In genomic region chr16:68311316-68311620, GRCh38 we compare ENCODE assay signal across 8 cellular contexts. TPM values are rescaled to one million over a fixed set of nuclear protein-coding genes. Genes with fewer than 3 reads are reported as not detected.
DNase-seq lines count a peak whose midpoint lies in the region; ATAC-seq and TF ChIP-seq lines count a peak whose summit lies in the region.

No MANE protein-coding gene starts in this region.

- H3K27ac Mint-ChIP-seq in activated CD4-positive, alpha-beta T cell treated with anti-CD3 and anti-CD28 coated beads for 36 hours, result peak overlapping the region; percentile 92
- peak overlapping the region; percentile 96 to 97 for H3K27ac Mint-ChIP-seq in effector memory CD8-positive, alpha-beta T cell

- H4K20me1 ChIP-seq in OCI-LY7 (ENCODE audit: insufficient read depth, low read length), result peaks cover 5% of the 10 kb centered on the region

- no peak for DNase-seq in activated CD4-positive, alpha-beta T cell treated with anti-CD3 and anti-CD28 coated beads for 36 hours
- DNase-seq in activated CD4-positive, alpha-beta T cell treated with anti-CD3 and anti-CD28 coated beads, Interleukin-2, amount 50 U/mL, for 48 hours, result no peak
- DNase-seq in OCI-LY7 (ENCODE audit: low spot score) (no peak), epidermal melanocyte (ENCODE audit: insufficient read length, low spot score) (no peak), KBM-7 (no peak)
- DNase-seq in effector memory CD8-positive, alpha-beta T cell, result peak in 1 of 3 experiments; percentile 67
- no peak for DNase-seq in central memory CD4-positive, alpha-beta T cell

- peak overlapping the region; percentile 90 for H3K4me3 Mint-ChIP-seq in activated CD4-positive, alpha-beta T cell treated with anti-CD3 and anti-CD28 coated beads for 36 hours
- H3K4me3 Mint-ChIP-seq in effector memory CD8-positive, alpha-beta T cell, result peak overlapping the region; percentile 95 to 96

- intact Hi-C loops in activated CD4-positive, alpha-beta T cell treated with anti-CD3 and anti-CD28 coated beads for 36 hours (cut with DNase I, micrococcal nuclease), result loop anchor here (1.0 to 2.0 kb wide), 7 partner anchors 8 to 504 kb away; partner anchors contain the start of genes NFATC3 (in 1 of the 2), PLA2G15 (in 1 of the 2), RANBP10 (in 1 of the 2) and SLC7A6 (in 1 of the 2)
- intact Hi-C loops in OCI-LY7 (cut with micrococcal nuclease; ENCODE audit: unreplicated experiment), result loop anchor here (1.0 kb wide), 1 partner anchor 17 kb away; no protein-coding TSS in a partner anchor

- H3K36me3 ChIP-seq in OCI-LY7 (ENCODE audit: insufficient read depth, low read length) (peaks cover 62% of the 10 kb centered on the region), neutrophil (peaks cover 34% of the 10 kb centered on the region)

- no peaks in the 10 kb centered on the region for H3K27me3 ChIP-seq in neutrophil

- no peak for ATAC-seq in activated CD4-positive, alpha-beta T cell treated with anti-CD3 and anti-CD28 coated beads for 36 hours
- peak; percentile 73 for ATAC-seq in effector memory CD8-positive, alpha-beta T cell (replicated peaks)

- H3K4me1 ChIP-seq in OCI-LY7 (ENCODE audit: insufficient read depth, low read length, poor library complexity, severe bottlenecking) (peaks cover 28% of the 10 kb centered on the region), neutrophil (ENCODE audit: control insufficient read depth in 1 of 2, insufficient read depth in 1 of 2, low read depth in 1 of 2, low read length in 1 of 2) (peaks cover 25% of the 10 kb centered on the region in 2 experiments)

- peak overlapping the region; percentile 66 for H3K27ac ChIP-seq in OCI-LY7 (ENCODE audit: low read depth, low read length, poor library complexity, severe bottlenecking)
- peak overlapping the region; percentile 89 for H3K27ac ChIP-seq in neutrophil

- TF ChIP-seq CTCF in OCI-LY7 (conservative IDR thresholded peaks at IDR 0.05; ENCODE audit: low read length), result no peak
- TF ChIP-seq CTCF in neutrophil (IDR thresholded peaks at IDR 0.05), result no peak

- BruUV-seq in OCI-LY7 (replicated peaks; lab: Mats Ljungman, UMichigan), result TSS peak; percentile 57

- peaks cover 78% of the 10 kb centered on the region for H3K79me2 ChIP-seq in OCI-LY7 (ENCODE audit: insufficient read depth, low read depth, low read length)

- H3K4me2 ChIP-seq in OCI-LY7 (ENCODE audit: low read length), result peak overlapping the region; percentile 80

- CTCF ChIA-PET in activated CD4-positive, alpha-beta T cell treated with anti-CD3 and anti-CD28 coated beads for 36 hours (lab: Charles Lee), result interaction anchor here (0.6 to 2.4 kb wide), 14 partner anchors 10 to 49 kb away, joined by 3 to 18 read pairs (median 6); partner anchors contain the start of gene SLC7A6
- CTCF ChIA-PET in OCI-LY7 (lab: Charles Lee; ENCODE audit: unreplicated experiment), result interaction anchor here (1.1 to 1.2 kb wide), 3 partner anchors 17 to 47 kb away, joined by 3 to 5 read pairs (median 4); partner anchors contain the start of gene SLC7A6

- no peaks in the 10 kb centered on the region for H3K9me2 ChIP-seq in OCI-LY7 (ENCODE audit: insufficient read depth, low read length)

- peaks cover 43% of the 10 kb centered on the region for H3K36me3 Mint-ChIP-seq in activated CD4-positive, alpha-beta T cell treated with anti-CD3 and anti-CD28 coated beads for 36 hours (ENCODE audit: low read depth)
- peaks cover 48% of the 10 kb centered on the region for H3K36me3 Mint-ChIP-seq in effector memory CD8-positive, alpha-beta T cell (ENCODE audit: insufficient read depth)

- H2AFZ ChIP-seq in OCI-LY7 (ENCODE audit: low read length), result peak overlapping the region; percentile 31; the same call in 1 of the 2 replicates

- H3K9me3 ChIP-seq in OCI-LY7 (ENCODE audit: low read length) (no peaks in the 10 kb centered on the region), neutrophil (no peaks in the 10 kb centered on the region)

- H3K9me3 Mint-ChIP-seq in activated CD4-positive, alpha-beta T cell treated with anti-CD3 and anti-CD28 coated beads for 36 hours (ENCODE audit: low read depth), result no peaks in the 10 kb centered on the region
- H3K9me3 Mint-ChIP-seq in effector memory CD8-positive, alpha-beta T cell, result no peaks in the 10 kb centered on the region

- peaks cover 42% of the 10 kb centered on the region for H3K4me1 Mint-ChIP-seq in activated CD4-positive, alpha-beta T cell treated with anti-CD3 and anti-CD28 coated beads for 36 hours
- peaks cover 34 to 42% of the 10 kb centered on the region in 2 donors for H3K4me1 Mint-ChIP-seq in effector memory CD8-positive, alpha-beta T cell (ENCODE audit: low read depth in 2 of 2)

- H3K27me3 Mint-ChIP-seq in activated CD4-positive, alpha-beta T cell treated with anti-CD3 and anti-CD28 coated beads for 36 hours, result no peaks in the 10 kb centered on the region
- no peaks in the 10 kb centered on the region for H3K27me3 Mint-ChIP-seq in effector memory CD8-positive, alpha-beta T cell

- in situ Hi-C loops in KBM-7 (cut with MboI; ENCODE audit: low pct_unique_long_range_greater_than_20kb, low sequenced_read_pairs), result no loop called here

- H3K4me3 ChIP-seq in OCI-LY7 (ENCODE audit: low read depth, low read length, poor library complexity, severe bottlenecking) (peak overlapping the region; percentile 94), neutrophil (ENCODE audit: low read depth in 1 of 2, low read length in 1 of 2) (peak overlapping the region; percentile 83 to 96)

- POLR2A ChIA-PET in activated CD4-positive, alpha-beta T cell treated with anti-CD3 and anti-CD28 coated beads for 36 hours (lab: Charles Lee), result interaction anchor here (0.6 to 2.0 kb wide), 11 partner anchors 8 to 446 kb away, joined by 3 to 19 read pairs (median 4); partner anchors contain the start of genes NFATC3 and SLC7A6
- POLR2A ChIA-PET in OCI-LY7 (lab: Charles Lee), result interaction anchor here (0.7 to 2.8 kb wide), 14 partner anchors 10 to 54 kb away, joined by 3 to 19 read pairs (median 6); partner anchors contain the start of gene SLC7A6

RNA-seq across cellular contexts. Expression of gene PRMT7, which starts 0.4 kb away (rescaled TPM):
- 10 to 100 TPM; 62.7 to 70.7 TPM for total RNA-seq in activated CD4-positive, alpha-beta T cell treated with anti-CD3 and anti-CD28 coated beads for 36 hours
- total RNA-seq in OCI-LY7 (2014; rRNA removed; shearing (Covaris generic)), result 75.3 and 85.1 TPM in 2 replicates
- 80.4 and 85.5 TPM in 2 replicates for total RNA-seq in OCI-LY7 (2022)

RNA-seq across cellular contexts. Expression of gene SLC7A6OS, which starts 0.5 kb away (rescaled TPM):
- 10 to 100 TPM; 17.4 to 21.7 TPM for total RNA-seq in activated CD4-positive, alpha-beta T cell treated with anti-CD3 and anti-CD28 coated beads for 36 hours
- total RNA-seq in OCI-LY7 (2014; rRNA removed; shearing (Covaris generic)), result 28.6 and 35.2 TPM in 2 replicates
- total RNA-seq in OCI-LY7 (2022), result 33.4 and 35.8 TPM in 2 replicates

RNA-seq across cellular contexts. Expression of gene SLC7A6, which starts 46.9 kb away (rescaled TPM):
- 10 to 100 TPM; 55.7 to 58.7 TPM for total RNA-seq in activated CD4-positive, alpha-beta T cell treated with anti-CD3 and anti-CD28 coated beads for 36 hours
- 50.9 and 53.1 TPM in 2 replicates for total RNA-seq in OCI-LY7 (2014; rRNA removed; shearing (Covaris generic))
- 79.5 and 98.8 TPM in 2 replicates for total RNA-seq in OCI-LY7 (2022)
